ENCODE assay signal across 1 cellular context in the genomic region with DNA sequence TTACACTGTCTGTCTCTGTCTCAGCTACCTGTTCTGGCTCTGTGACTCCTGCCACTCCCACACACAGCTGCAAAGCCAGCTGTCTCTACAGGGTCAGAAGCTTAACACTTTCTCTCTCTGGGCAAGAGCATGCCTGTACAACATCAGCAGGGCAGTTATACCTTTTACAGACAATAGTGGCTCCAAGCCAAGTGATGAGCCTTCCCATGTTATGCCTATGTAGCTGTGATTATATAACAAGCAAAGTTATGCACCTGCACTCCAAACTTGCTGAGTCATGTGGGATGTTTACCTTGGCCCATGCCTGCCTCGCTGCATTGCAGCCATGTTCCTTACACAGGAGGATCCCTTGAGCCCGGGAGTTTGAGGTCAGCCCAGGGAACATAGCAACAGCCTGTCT.
A peak's percentile ranks its signal among the peaks of the same experiment; 100 is the strongest.
TF ChIP-seq lines count a peak whose summit lies in the region.

No MANE protein-coding gene starts in this region.

TF ChIP-seq in K562, 482 proteins besides CTCF, POLR2A, EP300 and RAD21 (continued from another document and continues in another):
- no peak for TF ChIP-seq POU5F1 (IDR thresholded peaks at IDR 0.05; ENCODE audit: borderline replicate concordance, low read depth, low read length, partially characterized antibody)
- TF ChIP-seq CHD4 (IDR thresholded peaks at IDR 0.05; ENCODE audit: insufficient read depth, insufficient replicate concordance, low read depth, low read length, poor library complexity, severe bottlenecking): no peak
- TF ChIP-seq MECOM (CRISPR knock-in tag; IDR thresholded peaks at IDR 0.05): no peak
- TF ChIP-seq, protein P1, sequence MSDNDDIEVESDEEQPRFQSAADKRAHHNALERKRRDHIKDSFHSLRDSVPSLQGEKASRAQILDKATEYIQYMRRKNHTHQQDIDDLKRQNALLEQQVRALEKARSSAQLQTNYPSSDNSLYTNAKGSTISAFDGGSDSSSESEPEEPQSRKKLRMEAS (CRISPR knock-in tag; IDR thresholded peaks at IDR 0.05): no peak
- no peak for TF ChIP-seq ADNP (tag; IDR thresholded peaks at IDR 0.05)
- peak; percentile 58 for TF ChIP-seq ZNF316 (IDR thresholded peaks at IDR 0.05)
- peak; percentile 37; the same call in 1 of the 2 replicates for TF ChIP-seq MAFG (tag; conservative IDR thresholded peaks at IDR 0.05)
- TF ChIP-seq SRSF7 (optimal IDR thresholded peaks at IDR 0.05; ENCODE audit: low read depth, low read length): no peak
- TF ChIP-seq SNIP1 (IDR thresholded peaks at IDR 0.05; ENCODE audit: low read depth): no peak
- no peak for TF ChIP-seq ZNF165 (CRISPR knock-in tag; IDR thresholded peaks at IDR 0.05; ENCODE audit: borderline replicate concordance)
- TF ChIP-seq, protein P2, sequence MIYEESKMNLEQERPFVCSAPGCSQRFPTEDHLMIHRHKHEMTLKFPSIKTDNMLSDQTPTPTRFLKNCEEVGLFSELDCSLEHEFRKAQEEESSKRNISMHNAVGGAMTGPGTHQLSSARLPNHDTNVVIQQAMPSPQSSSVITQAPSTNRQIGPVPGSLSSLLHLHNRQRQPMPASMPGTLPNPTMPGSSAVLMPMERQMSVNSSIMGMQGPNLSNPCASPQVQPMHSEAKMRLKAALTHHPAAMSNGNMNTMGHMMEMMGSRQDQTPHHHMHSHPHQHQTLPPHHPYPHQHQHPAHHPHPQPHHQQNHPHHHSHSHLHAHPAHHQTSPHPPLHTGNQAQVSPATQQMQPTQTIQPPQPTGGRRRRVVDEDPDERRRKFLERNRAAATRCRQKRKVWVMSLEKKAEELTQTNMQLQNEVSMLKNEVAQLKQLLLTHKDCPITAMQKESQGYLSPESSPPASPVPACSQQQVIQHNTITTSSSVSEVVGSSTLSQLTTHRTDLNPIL (CRISPR knock-in tag; IDR thresholded peaks at IDR 0.05): no peak
- no peak for TF ChIP-seq ZNF140 (CRISPR knock-in tag; IDR thresholded peaks at IDR 0.05)
- no peak for TF ChIP-seq BRD9 (IDR thresholded peaks at IDR 0.05; ENCODE audit: low read depth, partially characterized antibody)
- no peak for TF ChIP-seq ZFP1 (CRISPR knock-in tag; IDR thresholded peaks at IDR 0.05)
- TF ChIP-seq ZSCAN29 (IDR thresholded peaks at IDR 0.05): no peak
- no peak for TF ChIP-seq ZNF212 (CRISPR knock-in tag; IDR thresholded peaks at IDR 0.05)
- TF ChIP-seq ARNT (IDR thresholded peaks at IDR 0.05): no peak
- TF ChIP-seq XRCC5 (IDR thresholded peaks at IDR 0.05; ENCODE audit: low read depth, low read length): no peak
- TF ChIP-seq, protein P3, sequence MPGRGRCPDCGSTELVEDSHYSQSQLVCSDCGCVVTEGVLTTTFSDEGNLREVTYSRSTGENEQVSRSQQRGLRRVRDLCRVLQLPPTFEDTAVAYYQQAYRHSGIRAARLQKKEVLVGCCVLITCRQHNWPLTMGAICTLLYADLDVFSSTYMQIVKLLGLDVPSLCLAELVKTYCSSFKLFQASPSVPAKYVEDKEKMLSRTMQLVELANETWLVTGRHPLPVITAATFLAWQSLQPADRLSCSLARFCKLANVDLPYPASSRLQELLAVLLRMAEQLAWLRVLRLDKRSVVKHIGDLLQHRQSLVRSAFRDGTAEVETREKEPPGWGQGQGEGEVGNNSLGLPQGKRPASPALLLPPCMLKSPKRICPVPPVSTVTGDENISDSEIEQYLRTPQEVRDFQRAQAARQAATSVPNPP (IDR thresholded peaks at IDR 0.05; ENCODE audit: borderline replicate concordance, insufficient read depth, insufficient read length): no peak
- TF ChIP-seq FOS (IDR thresholded peaks at IDR 0.05; ENCODE audit: extremely low read depth, insufficient read length): no peak
- TF ChIP-seq POLR2AphosphoS5 (IDR thresholded peaks at IDR 0.05; ENCODE audit: control insufficient read depth, insufficient read depth, low read depth, low read length): no peak
- TF ChIP-seq CBX3 (IDR thresholded peaks at IDR 0.05; ENCODE audit: borderline replicate concordance in 1 of 2, low read length in 2 of 2): peak in 1 of 2 experiments; percentile 89; a peak in 1 of 3 replicates
- no peak for TF ChIP-seq HLTF (IDR thresholded peaks at IDR 0.05)
- TF ChIP-seq, protein P4, sequence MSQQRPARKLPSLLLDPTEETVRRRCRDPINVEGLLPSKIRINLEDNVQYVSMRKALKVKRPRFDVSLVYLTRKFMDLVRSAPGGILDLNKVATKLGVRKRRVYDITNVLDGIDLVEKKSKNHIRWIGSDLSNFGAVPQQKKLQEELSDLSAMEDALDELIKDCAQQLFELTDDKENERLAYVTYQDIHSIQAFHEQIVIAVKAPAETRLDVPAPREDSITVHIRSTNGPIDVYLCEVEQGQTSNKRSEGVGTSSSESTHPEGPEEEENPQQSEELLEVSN (IDR thresholded peaks at IDR 0.05; ENCODE audit: borderline replicate concordance in 1 of 2, extremely low read depth in 1 of 2, insufficient read depth in 1 of 2, insufficient read length in 1 of 2, low read depth in 1 of 2, low read length in 1 of 2, poor library complexity in 1 of 2, severe bottlenecking in 1 of 2): no peak
- TF ChIP-seq, protein P5, sequence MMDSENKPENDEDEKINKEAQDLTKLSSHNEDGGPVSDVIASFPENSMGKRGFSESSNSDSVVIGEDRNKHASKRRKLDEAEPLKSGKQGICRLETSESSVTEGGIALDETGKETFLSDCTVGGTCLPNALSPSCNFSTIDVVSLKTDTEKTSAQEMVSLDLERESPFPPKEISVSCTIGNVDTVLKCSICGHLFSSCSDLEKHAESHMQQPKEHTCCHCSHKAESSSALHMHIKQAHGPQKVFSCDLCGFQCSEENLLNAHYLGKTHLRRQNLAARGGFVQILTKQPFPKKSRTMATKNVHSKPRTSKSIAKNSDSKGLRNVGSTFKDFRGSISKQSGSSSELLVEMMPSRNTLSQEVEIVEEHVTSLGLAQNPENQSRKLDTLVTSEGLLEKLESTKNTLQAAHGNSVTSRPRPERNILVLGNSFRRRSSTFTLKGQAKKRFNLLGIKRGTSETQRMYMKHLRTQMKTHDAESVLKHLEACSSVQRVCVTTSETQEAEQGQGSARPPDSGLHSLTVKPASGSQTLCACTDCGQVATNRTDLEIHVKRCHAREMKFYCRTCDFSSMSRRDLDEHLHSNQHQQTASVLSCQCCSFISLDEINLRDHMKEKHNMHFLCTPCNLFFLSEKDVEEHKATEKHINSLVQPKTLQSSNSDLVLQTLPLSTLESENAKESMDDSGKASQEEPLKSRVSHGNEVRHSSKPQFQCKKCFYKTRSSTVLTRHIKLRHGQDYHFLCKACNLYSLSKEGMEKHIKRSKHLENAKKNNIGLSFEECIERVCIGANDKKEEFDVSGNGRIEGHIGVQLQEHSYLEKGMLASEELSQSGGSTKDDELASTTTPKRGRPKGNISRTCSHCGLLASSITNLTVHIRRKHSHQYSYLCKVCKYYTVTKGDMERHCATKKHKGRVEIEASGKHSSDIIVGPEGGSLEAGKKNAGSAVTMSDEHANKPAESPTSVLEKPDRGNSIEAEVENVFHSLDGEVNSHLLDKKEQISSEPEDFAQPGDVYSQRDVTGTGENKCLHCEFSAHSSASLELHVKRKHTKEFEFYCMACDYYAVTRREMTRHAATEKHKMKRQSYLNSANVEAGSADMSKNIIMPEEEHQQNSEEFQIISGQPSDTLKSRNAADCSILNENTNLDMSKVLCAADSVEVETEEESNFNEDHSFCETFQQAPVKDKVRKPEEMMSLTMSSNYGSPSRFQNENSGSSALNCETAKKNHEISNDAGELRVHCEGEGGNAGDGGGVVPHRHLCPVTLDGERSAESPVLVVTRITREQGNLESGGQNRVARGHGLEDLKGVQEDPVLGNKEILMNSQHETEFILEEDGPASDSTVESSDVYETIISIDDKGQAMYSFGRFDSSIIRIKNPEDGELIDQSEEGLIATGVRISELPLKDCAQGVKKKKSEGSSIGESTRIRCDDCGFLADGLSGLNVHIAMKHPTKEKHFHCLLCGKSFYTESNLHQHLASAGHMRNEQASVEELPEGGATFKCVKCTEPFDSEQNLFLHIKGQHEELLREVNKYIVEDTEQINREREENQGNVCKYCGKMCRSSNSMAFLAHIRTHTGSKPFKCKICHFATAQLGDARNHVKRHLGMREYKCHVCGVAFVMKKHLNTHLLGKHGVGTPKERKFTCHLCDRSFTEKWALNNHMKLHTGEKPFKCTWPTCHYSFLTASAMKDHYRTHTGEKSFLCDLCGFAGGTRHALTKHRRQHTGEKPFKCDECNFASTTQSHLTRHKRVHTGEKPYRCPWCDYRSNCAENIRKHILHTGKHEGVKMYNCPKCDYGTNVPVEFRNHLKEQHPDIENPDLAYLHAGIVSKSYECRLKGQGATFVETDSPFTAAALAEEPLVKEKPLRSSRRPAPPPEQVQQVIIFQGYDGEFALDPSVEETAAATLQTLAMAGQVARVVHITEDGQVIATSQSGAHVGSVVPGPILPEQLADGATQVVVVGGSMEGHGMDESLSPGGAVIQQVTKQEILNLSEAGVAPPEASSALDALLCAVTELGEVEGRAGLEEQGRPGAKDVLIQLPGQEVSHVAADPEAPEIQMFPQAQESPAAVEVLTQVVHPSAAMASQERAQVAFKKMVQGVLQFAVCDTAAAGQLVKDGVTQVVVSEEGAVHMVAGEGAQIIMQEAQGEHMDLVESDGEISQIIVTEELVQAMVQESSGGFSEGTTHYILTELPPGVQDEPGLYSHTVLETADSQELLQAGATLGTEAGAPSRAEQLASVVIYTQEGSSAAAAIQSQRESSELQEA (IDR thresholded peaks at IDR 0.05; ENCODE audit: low read depth): no peak
- TF ChIP-seq, protein P6, sequence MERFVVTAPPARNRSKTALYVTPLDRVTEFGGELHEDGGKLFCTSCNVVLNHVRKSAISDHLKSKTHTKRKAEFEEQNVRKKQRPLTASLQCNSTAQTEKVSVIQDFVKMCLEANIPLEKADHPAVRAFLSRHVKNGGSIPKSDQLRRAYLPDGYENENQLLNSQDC (CRISPR knock-in tag; IDR thresholded peaks at IDR 0.05): no peak
- TF ChIP-seq MCM2 (IDR thresholded peaks at IDR 0.05; ENCODE audit: low read depth): no peak
- no peak for TF ChIP-seq GATAD2A (IDR thresholded peaks at IDR 0.05)
- TF ChIP-seq PCBP2 (IDR thresholded peaks at IDR 0.05; ENCODE audit: low read depth, low read length, poor library complexity, severe bottlenecking): no peak
- peak; percentile 24; the same call in 1 of the 2 replicates for TF ChIP-seq C11orf30 (IDR thresholded peaks at IDR 0.05; ENCODE audit: low read depth)
- TF ChIP-seq HMG20B (CRISPR knock-in tag; IDR thresholded peaks at IDR 0.05): no peak
- TF ChIP-seq, protein P7, sequence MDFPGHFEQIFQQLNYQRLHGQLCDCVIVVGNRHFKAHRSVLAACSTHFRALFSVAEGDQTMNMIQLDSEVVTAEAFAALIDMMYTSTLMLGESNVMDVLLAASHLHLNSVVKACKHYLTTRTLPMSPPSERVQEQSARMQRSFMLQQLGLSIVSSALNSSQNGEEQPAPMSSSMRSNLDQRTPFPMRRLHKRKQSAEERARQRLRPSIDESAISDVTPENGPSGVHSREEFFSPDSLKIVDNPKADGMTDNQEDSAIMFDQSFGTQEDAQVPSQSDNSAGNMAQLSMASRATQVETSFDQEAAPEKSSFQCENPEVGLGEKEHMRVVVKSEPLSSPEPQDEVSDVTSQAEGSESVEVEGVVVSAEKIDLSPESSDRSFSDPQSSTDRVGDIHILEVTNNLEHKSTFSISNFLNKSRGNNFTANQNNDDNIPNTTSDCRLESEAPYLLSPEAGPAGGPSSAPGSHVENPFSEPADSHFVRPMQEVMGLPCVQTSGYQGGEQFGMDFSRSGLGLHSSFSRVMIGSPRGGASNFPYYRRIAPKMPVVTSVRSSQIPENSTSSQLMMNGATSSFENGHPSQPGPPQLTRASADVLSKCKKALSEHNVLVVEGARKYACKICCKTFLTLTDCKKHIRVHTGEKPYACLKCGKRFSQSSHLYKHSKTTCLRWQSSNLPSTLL (IDR thresholded peaks at IDR 0.05): no peak
- TF ChIP-seq ZNF431 (CRISPR knock-in tag; IDR thresholded peaks at IDR 0.05): no peak
- no peak for TF ChIP-seq STAT5B (CRISPR knock-in tag; IDR thresholded peaks at IDR 0.05)
- no peak for TF ChIP-seq KLF1 (tag; IDR thresholded peaks at IDR 0.05)
- peak; percentile 50; the same call in 1 of the 2 replicates for TF ChIP-seq TRIM28 (IDR thresholded peaks at IDR 0.05)
- TF ChIP-seq SP1 (CRISPR knock-in tag; IDR thresholded peaks at IDR 0.05): no peak
- TF ChIP-seq, protein P8, sequence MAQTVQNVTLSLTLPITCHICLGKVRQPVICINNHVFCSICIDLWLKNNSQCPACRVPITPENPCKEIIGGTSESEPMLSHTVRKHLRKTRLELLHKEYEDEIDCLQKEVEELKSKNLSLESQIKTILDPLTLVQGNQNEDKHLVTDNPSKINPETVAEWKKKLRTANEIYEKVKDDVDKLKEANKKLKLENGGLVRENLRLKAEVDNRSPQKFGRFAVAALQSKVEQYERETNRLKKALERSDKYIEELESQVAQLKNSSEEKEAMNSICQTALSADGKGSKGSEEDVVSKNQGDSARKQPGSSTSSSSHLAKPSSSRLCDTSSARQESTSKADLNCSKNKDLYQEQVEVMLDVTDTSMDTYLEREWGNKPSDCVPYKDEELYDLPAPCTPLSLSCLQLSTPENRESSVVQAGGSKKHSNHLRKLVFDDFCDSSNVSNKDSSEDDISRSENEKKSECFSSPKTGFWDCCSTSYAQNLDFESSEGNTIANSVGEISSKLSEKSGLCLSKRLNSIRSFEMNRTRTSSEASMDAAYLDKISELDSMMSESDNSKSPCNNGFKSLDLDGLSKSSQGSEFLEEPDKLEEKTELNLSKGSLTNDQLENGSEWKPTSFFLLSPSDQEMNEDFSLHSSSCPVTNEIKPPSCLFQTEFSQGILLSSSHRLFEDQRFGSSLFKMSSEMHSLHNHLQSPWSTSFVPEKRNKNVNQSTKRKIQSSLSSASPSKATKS (CRISPR knock-in tag; IDR thresholded peaks at IDR 0.05): no peak
- TF ChIP-seq RBM15 (IDR thresholded peaks at IDR 0.05; ENCODE audit: insufficient read depth, low read length): no peak
- TF ChIP-seq JUND (IDR thresholded peaks at IDR 0.05; ENCODE audit: borderline replicate concordance, low read depth, low read length): no peak
- no peak for TF ChIP-seq JUND (tag; IDR thresholded peaks at IDR 0.05; ENCODE audit: borderline replicate concordance, low read depth, low read length)
- TF ChIP-seq, protein P9, sequence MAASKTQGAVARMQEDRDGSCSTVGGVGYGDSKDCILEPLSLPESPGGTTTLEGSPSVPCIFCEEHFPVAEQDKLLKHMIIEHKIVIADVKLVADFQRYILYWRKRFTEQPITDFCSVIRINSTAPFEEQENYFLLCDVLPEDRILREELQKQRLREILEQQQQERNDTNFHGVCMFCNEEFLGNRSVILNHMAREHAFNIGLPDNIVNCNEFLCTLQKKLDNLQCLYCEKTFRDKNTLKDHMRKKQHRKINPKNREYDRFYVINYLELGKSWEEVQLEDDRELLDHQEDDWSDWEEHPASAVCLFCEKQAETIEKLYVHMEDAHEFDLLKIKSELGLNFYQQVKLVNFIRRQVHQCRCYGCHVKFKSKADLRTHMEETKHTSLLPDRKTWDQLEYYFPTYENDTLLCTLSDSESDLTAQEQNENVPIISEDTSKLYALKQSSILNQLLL (CRISPR knock-in tag; IDR thresholded peaks at IDR 0.05; ENCODE audit: borderline replicate concordance): no peak
- no peak for TF ChIP-seq NRF1 (conservative IDR thresholded peaks at IDR 0.05 in 1 of 2, IDR thresholded peaks at IDR 0.05 in 1 of 2)
- TF ChIP-seq NEUROD1 (IDR thresholded peaks at IDR 0.05; ENCODE audit: borderline replicate concordance, low read depth, low read length, partially characterized antibody): no peak
